Comparison of ENCODE assay signal across 1 cellular context in genomic region chr2:231514225-231514950, GRCh38.
TF ChIP-seq lines count a peak whose summit lies in the region.

No MANE protein-coding gene starts in this region.

TF ChIP-seq in H1, 55 proteins besides CTCF, POLR2A, EP300 and RAD21:
- no peak for TF ChIP-seq TEAD4 (IDR thresholded peaks at IDR 0.05; ENCODE audit: low read depth, low read length)
- TF ChIP-seq TCF12 (IDR thresholded peaks at IDR 0.05; ENCODE audit: low read depth, low read length) = peak; percentile 75; the same call in 1 of the 2 replicates
- TF ChIP-seq ZNF274 (IDR thresholded peaks at IDR 0.05; ENCODE audit: borderline replicate concordance, extremely low read depth, low read length) = no peak
- TF ChIP-seq ASH2L (IDR thresholded peaks at IDR 0.05; ENCODE audit: low read length) = peak; percentile 84
- no peak for TF ChIP-seq BCL11A (IDR thresholded peaks at IDR 0.05; ENCODE audit: low read depth in 2 of 2, low read length in 2 of 2)
- peak; percentile 58; the same call in 1 of the 2 replicates for TF ChIP-seq SP1 (IDR thresholded peaks at IDR 0.05; ENCODE audit: low read depth, low read length)
- TF ChIP-seq SIRT6 (IDR thresholded peaks at IDR 0.05; ENCODE audit: low read length) = no peak
- peak; percentile 68; the same call in 1 of the 2 replicates for TF ChIP-seq GTF2F1 (IDR thresholded peaks at IDR 0.05; ENCODE audit: borderline replicate concordance, low read depth, low read length)
- TF ChIP-seq TBP (IDR thresholded peaks at IDR 0.05; ENCODE audit: low read depth, low read length) = peak; percentile 53; the same call in 1 of the 2 replicates
- TF ChIP-seq JUN (IDR thresholded peaks at IDR 0.05; ENCODE audit: low read depth, low read length) = no peak
- peak; percentile 55 for TF ChIP-seq KDM4A (IDR thresholded peaks at IDR 0.05; ENCODE audit: low read depth, low read length, severe bottlenecking)
- peak; percentile 50 for TF ChIP-seq TAF7 (optimal IDR thresholded peaks at IDR 0.05; ENCODE audit: borderline replicate concordance, low read depth, low read length)
- no peak for TF ChIP-seq CEBPB (IDR thresholded peaks at IDR 0.05; ENCODE audit: low read depth, low read length)
- TF ChIP-seq SRF (IDR thresholded peaks at IDR 0.05; ENCODE audit: low read depth, low read length) = no peak
- TF ChIP-seq KDM1A (IDR thresholded peaks at IDR 0.05; ENCODE audit: borderline replicate concordance, low read length) = no peak
- TF ChIP-seq, protein P1, sequence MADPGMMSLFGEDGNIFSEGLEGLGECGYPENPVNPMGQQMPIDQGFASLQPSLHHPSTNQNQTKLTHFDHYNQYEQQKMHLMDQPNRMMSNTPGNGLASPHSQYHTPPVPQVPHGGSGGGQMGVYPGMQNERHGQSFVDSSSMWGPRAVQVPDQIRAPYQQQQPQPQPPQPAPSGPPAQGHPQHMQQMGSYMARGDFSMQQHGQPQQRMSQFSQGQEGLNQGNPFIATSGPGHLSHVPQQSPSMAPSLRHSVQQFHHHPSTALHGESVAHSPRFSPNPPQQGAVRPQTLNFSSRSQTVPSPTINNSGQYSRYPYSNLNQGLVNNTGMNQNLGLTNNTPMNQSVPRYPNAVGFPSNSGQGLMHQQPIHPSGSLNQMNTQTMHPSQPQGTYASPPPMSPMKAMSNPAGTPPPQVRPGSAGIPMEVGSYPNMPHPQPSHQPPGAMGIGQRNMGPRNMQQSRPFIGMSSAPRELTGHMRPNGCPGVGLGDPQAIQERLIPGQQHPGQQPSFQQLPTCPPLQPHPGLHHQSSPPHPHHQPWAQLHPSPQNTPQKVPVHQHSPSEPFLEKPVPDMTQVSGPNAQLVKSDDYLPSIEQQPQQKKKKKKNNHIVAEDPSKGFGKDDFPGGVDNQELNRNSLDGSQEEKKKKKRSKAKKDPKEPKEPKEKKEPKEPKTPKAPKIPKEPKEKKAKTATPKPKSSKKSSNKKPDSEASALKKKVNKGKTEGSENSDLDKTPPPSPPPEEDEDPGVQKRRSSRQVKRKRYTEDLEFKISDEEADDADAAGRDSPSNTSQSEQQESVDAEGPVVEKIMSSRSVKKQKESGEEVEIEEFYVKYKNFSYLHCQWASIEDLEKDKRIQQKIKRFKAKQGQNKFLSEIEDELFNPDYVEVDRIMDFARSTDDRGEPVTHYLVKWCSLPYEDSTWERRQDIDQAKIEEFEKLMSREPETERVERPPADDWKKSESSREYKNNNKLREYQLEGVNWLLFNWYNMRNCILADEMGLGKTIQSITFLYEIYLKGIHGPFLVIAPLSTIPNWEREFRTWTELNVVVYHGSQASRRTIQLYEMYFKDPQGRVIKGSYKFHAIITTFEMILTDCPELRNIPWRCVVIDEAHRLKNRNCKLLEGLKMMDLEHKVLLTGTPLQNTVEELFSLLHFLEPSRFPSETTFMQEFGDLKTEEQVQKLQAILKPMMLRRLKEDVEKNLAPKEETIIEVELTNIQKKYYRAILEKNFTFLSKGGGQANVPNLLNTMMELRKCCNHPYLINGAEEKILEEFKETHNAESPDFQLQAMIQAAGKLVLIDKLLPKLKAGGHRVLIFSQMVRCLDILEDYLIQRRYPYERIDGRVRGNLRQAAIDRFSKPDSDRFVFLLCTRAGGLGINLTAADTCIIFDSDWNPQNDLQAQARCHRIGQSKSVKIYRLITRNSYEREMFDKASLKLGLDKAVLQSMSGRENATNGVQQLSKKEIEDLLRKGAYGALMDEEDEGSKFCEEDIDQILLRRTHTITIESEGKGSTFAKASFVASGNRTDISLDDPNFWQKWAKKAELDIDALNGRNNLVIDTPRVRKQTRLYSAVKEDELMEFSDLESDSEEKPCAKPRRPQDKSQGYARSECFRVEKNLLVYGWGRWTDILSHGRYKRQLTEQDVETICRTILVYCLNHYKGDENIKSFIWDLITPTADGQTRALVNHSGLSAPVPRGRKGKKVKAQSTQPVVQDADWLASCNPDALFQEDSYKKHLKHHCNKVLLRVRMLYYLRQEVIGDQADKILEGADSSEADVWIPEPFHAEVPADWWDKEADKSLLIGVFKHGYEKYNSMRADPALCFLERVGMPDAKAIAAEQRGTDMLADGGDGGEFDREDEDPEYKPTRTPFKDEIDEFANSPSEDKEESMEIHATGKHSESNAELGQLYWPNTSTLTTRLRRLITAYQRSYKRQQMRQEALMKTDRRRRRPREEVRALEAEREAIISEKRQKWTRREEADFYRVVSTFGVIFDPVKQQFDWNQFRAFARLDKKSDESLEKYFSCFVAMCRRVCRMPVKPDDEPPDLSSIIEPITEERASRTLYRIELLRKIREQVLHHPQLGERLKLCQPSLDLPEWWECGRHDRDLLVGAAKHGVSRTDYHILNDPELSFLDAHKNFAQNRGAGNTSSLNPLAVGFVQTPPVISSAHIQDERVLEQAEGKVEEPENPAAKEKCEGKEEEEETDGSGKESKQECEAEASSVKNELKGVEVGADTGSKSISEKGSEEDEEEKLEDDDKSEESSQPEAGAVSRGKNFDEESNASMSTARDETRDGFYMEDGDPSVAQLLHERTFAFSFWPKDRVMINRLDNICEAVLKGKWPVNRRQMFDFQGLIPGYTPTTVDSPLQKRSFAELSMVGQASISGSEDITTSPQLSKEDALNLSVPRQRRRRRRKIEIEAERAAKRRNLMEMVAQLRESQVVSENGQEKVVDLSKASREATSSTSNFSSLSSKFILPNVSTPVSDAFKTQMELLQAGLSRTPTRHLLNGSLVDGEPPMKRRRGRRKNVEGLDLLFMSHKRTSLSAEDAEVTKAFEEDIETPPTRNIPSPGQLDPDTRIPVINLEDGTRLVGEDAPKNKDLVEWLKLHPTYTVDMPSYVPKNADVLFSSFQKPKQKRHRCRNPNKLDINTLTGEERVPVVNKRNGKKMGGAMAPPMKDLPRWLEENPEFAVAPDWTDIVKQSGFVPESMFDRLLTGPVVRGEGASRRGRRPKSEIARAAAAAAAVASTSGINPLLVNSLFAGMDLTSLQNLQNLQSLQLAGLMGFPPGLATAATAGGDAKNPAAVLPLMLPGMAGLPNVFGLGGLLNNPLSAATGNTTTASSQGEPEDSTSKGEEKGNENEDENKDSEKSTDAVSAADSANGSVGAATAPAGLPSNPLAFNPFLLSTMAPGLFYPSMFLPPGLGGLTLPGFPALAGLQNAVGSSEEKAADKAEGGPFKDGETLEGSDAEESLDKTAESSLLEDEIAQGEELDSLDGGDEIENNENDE (IDR thresholded peaks at IDR 0.05; ENCODE audit: insufficient replicate concordance, low read length) = no peak
- TF ChIP-seq CTBP2 (IDR thresholded peaks at IDR 0.05; ENCODE audit: borderline replicate concordance, insufficient read depth, insufficient read length, low read length) = no peak
- TF ChIP-seq MAFK (IDR thresholded peaks at IDR 0.05; ENCODE audit: low read depth, low read length) = no peak
- TF ChIP-seq, protein P2, sequence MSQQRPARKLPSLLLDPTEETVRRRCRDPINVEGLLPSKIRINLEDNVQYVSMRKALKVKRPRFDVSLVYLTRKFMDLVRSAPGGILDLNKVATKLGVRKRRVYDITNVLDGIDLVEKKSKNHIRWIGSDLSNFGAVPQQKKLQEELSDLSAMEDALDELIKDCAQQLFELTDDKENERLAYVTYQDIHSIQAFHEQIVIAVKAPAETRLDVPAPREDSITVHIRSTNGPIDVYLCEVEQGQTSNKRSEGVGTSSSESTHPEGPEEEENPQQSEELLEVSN (IDR thresholded peaks at IDR 0.05) = peak; percentile 99
- no peak for TF ChIP-seq SUZ12 (IDR thresholded peaks at IDR 0.05; ENCODE audit: low read length)
- no peak for TF ChIP-seq BRCA1 (IDR thresholded peaks at IDR 0.05; ENCODE audit: low read depth, low read length)
- TF ChIP-seq NANOG (IDR thresholded peaks at IDR 0.05; ENCODE audit: insufficient read depth, low read depth, low read length, poor library complexity, severe bottlenecking) = no peak
- TF ChIP-seq EZH2 (IDR thresholded peaks at IDR 0.05; ENCODE audit: low read depth, low read length, severe bottlenecking) = no peak
- TF ChIP-seq EGR1 (IDR thresholded peaks at IDR 0.05; ENCODE audit: borderline replicate concordance, low read depth, low read length) = no peak
- TF ChIP-seq, protein P3, sequence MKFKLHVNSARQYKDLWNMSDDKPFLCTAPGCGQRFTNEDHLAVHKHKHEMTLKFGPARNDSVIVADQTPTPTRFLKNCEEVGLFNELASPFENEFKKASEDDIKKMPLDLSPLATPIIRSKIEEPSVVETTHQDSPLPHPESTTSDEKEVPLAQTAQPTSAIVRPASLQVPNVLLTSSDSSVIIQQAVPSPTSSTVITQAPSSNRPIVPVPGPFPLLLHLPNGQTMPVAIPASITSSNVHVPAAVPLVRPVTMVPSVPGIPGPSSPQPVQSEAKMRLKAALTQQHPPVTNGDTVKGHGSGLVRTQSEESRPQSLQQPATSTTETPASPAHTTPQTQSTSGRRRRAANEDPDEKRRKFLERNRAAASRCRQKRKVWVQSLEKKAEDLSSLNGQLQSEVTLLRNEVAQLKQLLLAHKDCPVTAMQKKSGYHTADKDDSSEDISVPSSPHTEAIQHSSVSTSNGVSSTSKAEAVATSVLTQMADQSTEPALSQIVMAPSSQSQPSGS (IDR thresholded peaks at IDR 0.05; ENCODE audit: low read length) = no peak
- TF ChIP-seq RFX5 (IDR thresholded peaks at IDR 0.05; ENCODE audit: borderline replicate concordance, low read depth, low read length) = no peak
- TF ChIP-seq SIN3A (conservative IDR thresholded peaks at IDR 0.05 in 1 of 2, IDR thresholded peaks at IDR 0.05 in 1 of 2; ENCODE audit: low read depth in 1 of 2, low read length in 2 of 2) = peak; percentile 19 to 41; a peak in 1 of 4 replicates
- TF ChIP-seq CBX5 (IDR thresholded peaks at IDR 0.05; ENCODE audit: low read depth, low read length) = no peak
- TF ChIP-seq, protein P4, sequence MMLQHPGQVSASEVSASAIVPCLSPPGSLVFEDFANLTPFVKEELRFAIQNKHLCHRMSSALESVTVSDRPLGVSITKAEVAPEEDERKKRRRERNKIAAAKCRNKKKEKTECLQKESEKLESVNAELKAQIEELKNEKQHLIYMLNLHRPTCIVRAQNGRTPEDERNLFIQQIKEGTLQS (IDR thresholded peaks at IDR 0.05; ENCODE audit: insufficient read depth, low read depth, low read length) = no peak
- no peak for TF ChIP-seq RXRA (IDR thresholded peaks at IDR 0.05; ENCODE audit: insufficient read depth, low read depth, low read length)
- peak; percentile 71 to 82; a peak in 1 of 4 replicates for TF ChIP-seq HDAC2 (IDR thresholded peaks at IDR 0.05; ENCODE audit: borderline replicate concordance in 1 of 2, low read depth in 2 of 2, low read length in 2 of 2)
- TF ChIP-seq SIX5 (IDR thresholded peaks at IDR 0.05; ENCODE audit: low read depth, low read length) = no peak
- TF ChIP-seq SAP30 (IDR thresholded peaks at IDR 0.05; ENCODE audit: insufficient read depth, insufficient replicate concordance, low read length) = no peak
- no peak; the same call in 1 of the 2 replicates for TF ChIP-seq KDM5A (IDR thresholded peaks at IDR 0.05; ENCODE audit: low read length)
- TF ChIP-seq CBX8 (IDR thresholded peaks at IDR 0.05; ENCODE audit: borderline replicate concordance, low read depth, low read length) = no peak
- TF ChIP-seq SP4 (IDR thresholded peaks at IDR 0.05; ENCODE audit: low read length) = no peak; the same call in 1 of the 2 replicates
- TF ChIP-seq JUND (IDR thresholded peaks at IDR 0.05; ENCODE audit: low read length) = no peak
- peak; percentile 91 for TF ChIP-seq POLR2AphosphoS5 (IDR thresholded peaks at IDR 0.05; ENCODE audit: low read depth, low read length)
- no peak for TF ChIP-seq FOSL1 (IDR thresholded peaks at IDR 0.05; ENCODE audit: insufficient read depth, low read depth, low read length)
- TF ChIP-seq CREB1 (IDR thresholded peaks at IDR 0.05) = peak; percentile 84
- TF ChIP-seq, protein P5, sequence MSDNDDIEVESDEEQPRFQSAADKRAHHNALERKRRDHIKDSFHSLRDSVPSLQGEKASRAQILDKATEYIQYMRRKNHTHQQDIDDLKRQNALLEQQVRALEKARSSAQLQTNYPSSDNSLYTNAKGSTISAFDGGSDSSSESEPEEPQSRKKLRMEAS (IDR thresholded peaks at IDR 0.05) = peak; percentile 95
- TF ChIP-seq TAF1 (IDR thresholded peaks at IDR 0.05; ENCODE audit: low read depth, low read length) = peak; percentile 89
- TF ChIP-seq, protein P6, sequence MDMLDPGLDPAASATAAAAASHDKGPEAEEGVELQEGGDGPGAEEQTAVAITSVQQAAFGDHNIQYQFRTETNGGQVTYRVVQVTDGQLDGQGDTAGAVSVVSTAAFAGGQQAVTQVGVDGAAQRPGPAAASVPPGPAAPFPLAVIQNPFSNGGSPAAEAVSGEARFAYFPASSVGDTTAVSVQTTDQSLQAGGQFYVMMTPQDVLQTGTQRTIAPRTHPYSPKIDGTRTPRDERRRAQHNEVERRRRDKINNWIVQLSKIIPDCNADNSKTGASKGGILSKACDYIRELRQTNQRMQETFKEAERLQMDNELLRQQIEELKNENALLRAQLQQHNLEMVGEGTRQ (IDR thresholded peaks at IDR 0.05; ENCODE audit: low read length) = peak; percentile 46
- no peak for TF ChIP-seq CHD1 (IDR thresholded peaks at IDR 0.05; ENCODE audit: low read depth, low read length)
- TF ChIP-seq POU5F1 (IDR thresholded peaks at IDR 0.05; ENCODE audit: low read depth, low read length) = no peak
- peak; percentile 85; the same call in 1 of the 2 replicates for TF ChIP-seq YY1 (IDR thresholded peaks at IDR 0.05; ENCODE audit: low read depth, low read length)
- peak; percentile 38; the same call in 1 of the 2 replicates for TF ChIP-seq RBBP5 (IDR thresholded peaks at IDR 0.05; ENCODE audit: borderline replicate concordance, low read depth, low read length)
- no peak for TF ChIP-seq GABPA (IDR thresholded peaks at IDR 0.05; ENCODE audit: borderline replicate concordance, insufficient read depth, low read length)
- no peak for TF ChIP-seq SP2 (IDR thresholded peaks at IDR 0.05; ENCODE audit: low read length)
- TF ChIP-seq PHF8 (conservative IDR thresholded peaks at IDR 0.05; ENCODE audit: low read depth, low read length) = peak; percentile 93
- peak; percentile 41; the same call in 1 of the 2 replicates for TF ChIP-seq BACH1 (IDR thresholded peaks at IDR 0.05; ENCODE audit: low read length)
- TF ChIP-seq RNF2 (IDR thresholded peaks at IDR 0.05; ENCODE audit: borderline replicate concordance, low read depth, low read length, missing control alignments, poor library complexity, severe bottlenecking) = peak; percentile 56
- TF ChIP-seq NRF1 (IDR thresholded peaks at IDR 0.05; ENCODE audit: low read depth, low read length) = peak; percentile 84
- no peak for TF ChIP-seq HDAC6 (IDR thresholded peaks at IDR 0.05; ENCODE audit: low read depth, low read length)
